16 cellular contexts compared by ENCODE assay signal in the genomic region with DNA sequence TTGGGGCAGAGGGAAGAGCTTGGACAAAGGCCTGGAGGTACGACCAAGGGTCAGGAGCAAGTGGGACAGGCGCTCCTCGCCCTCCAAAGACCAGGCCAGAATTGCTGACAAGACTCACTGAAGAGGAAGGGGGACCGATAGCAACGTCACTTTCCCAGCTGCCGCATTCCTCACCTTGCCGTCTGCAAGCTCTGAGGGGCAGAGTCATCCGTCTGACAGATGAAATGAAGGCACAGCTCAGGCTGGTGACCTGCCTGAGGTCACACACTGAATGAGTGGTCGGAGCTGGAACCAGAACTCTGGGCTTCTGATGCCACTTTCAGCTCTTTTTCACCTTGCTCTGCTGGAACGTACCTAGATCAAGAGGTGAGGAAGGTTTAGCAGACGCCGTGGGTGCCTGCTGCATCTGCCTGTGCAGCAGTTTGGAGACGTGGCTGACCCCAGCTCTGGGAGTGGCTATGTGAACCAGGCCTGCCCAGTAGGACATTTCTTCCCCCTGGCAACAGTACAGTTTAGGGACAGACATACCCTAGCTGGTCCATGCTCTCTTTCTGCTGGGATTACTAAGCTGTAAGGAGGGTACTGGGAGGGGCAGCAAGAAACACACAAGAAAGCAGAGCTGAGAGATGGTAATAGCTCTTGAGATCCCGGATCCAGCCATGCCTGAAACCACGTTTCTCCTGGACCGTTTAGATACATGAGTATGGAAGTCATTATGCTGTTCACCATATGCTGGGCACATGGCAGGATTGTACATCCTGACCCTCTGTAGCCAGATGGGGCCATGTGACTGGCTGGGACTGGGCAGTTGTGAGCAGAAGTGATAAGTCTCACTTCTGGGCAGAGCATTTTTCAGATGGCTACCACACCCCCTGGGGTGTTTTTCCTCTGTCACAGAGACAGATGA. TPM values are rescaled to one million over a fixed set of nuclear protein-coding genes. Genes with fewer than 3 reads are reported as not detected.
A peak's percentile ranks its signal among the peaks of the same experiment; 100 is the strongest.
DNase-seq lines count a peak whose midpoint lies in the region; ATAC-seq and TF ChIP-seq lines count a peak whose summit lies in the region.
"Had no signal": no experiment of that assay in that cellular context is flagged by ENCODE, and none has a peak within 500 bp of the region (broad histone marks: within the 10 kb centered on the region; RNA-seq: fewer than 3 reads in every experiment).

No MANE protein-coding gene starts in this region.

- no peaks in the 10 kb centered on the region for H4K20me1 ChIP-seq in osteoblast (ENCODE audit: insufficient read depth, low read length)

- no peaks in the 10 kb centered on the region for H3K79me2 ChIP-seq in osteoblast (ENCODE audit: insufficient read depth, low read length)

- no peak for ATAC-seq in activated naive CD8-positive, alpha-beta T cell treated with anti-CD3 and anti-CD28 coated beads, Interleukin-2, amount 10 ng/mL, durations not matched to agents 7 days and 5 days (ENCODE audit: low read depth)
- ATAC-seq in GM21367 (IDR thresholded peaks at IDR 0.05; ENCODE audit: unreplicated experiment), result no peak
- ATAC-seq: GM23338, mucosa of descending colon, PC-3 had no signal

- no peaks in the 10 kb centered on the region for H3K9me3 ChIP-seq in osteoblast (ENCODE audit: low read depth, low read length)
- H3K9me3 ChIP-seq: adrenal gland, mucosa of descending colon, transverse colon had no signal

- H3K27ac Mint-ChIP-seq in activated naive CD4-positive, alpha-beta T cell treated with anti-CD3 and anti-CD28 coated beads, Interleukin-2, amount 10 ng/mL, durations not matched to agents 7 days and 5 days, result peak overlapping the region; percentile 15
- peak overlapping the region; percentile 6 for H3K27ac Mint-ChIP-seq in activated naive CD8-positive, alpha-beta T cell treated with anti-CD3 and anti-CD28 coated beads, Interleukin-2, amount 10 ng/mL, durations not matched to agents 7 days and 5 days
- H3K27ac Mint-ChIP-seq: GM23338 had no signal

- CTCF ChIA-PET in activated naive CD4-positive, alpha-beta T cell treated with anti-CD3 and anti-CD28 coated beads, Interleukin-2, amount 10 ng/mL, durations not matched to agents 7 days and 5 days (lab: Charles Lee), result interaction anchor here (1.1 kb wide), 1 partner anchor 274 kb away, joined by 3 read pairs; no protein-coding TSS in a partner anchor

- no peak for DNase-seq in activated naive CD4-positive, alpha-beta T cell treated with anti-CD3 and anti-CD28 coated beads, Interleukin-2, amount 10 ng/mL, durations not matched to agents 7 days and 5 days
- DNase-seq in activated naive CD4-positive, alpha-beta T cell treated with Interleukin-2 at 50 U/mL for 16 hours, result no peak
- DNase-seq in H7 (peak; percentile 43), osteoblast (ENCODE audit: insufficient read length, low spot score, missing footprints) (peak; percentile 83), superior temporal gyrus (ENCODE audit: extremely low spot score) (no peak), activated gamma-delta T cell treated with Interleukin-2 at 50 U/mL for 16 hours (no peak)
- no peak for DNase-seq in activated naive CD8-positive, alpha-beta T cell treated with anti-CD3 and anti-CD28 coated beads, Interleukin-2, amount 10 ng/mL, durations not matched to agents 7 days and 5 days
- DNase-seq: activated CD4-positive, alpha-beta T cell treated with anti-CD3 and anti-CD28 coated beads for 48 hours; adrenal gland; PC-3; transverse colon had no signal

- no peak overlapping the region for H2AFZ ChIP-seq in osteoblast (ENCODE audit: low read length)
- H2AFZ ChIP-seq: GM23338 had no signal

- H3K27ac ChIP-seq in osteoblast (ENCODE audit: low read depth, low read length), result no peak overlapping the region
- H3K27ac ChIP-seq: adrenal gland, epithelial cell of prostate, transverse colon had no signal

- H3K4me1 Mint-ChIP-seq in activated naive CD4-positive, alpha-beta T cell treated with anti-CD3 and anti-CD28 coated beads, Interleukin-2, amount 10 ng/mL, durations not matched to agents 7 days and 5 days, result peaks cover 77% of the 10 kb centered on the region
- H3K4me1 Mint-ChIP-seq in activated naive CD8-positive, alpha-beta T cell treated with anti-CD3 and anti-CD28 coated beads, Interleukin-2, amount 10 ng/mL, durations not matched to agents 7 days and 5 days, result peaks cover 57% of the 10 kb centered on the region
- H3K4me1 Mint-ChIP-seq: GM23338 had no signal

- no peak for TF ChIP-seq CTCF in osteoblast (IDR thresholded peaks at IDR 0.05; ENCODE audit: extremely low read depth, low read depth, low read length)

- H3K27me3 ChIP-seq in H7 (ENCODE audit: control insufficient read depth, insufficient read depth, low read length) (no peaks in the 10 kb centered on the region), osteoblast (ENCODE audit: insufficient read depth, low read length) (peaks cover 4% of the 10 kb centered on the region)

- H3K4me3 Mint-ChIP-seq in activated naive CD4-positive, alpha-beta T cell treated with anti-CD3 and anti-CD28 coated beads, Interleukin-2, amount 10 ng/mL, durations not matched to agents 7 days and 5 days, result no peak overlapping the region
- no peak overlapping the region for H3K4me3 Mint-ChIP-seq in activated naive CD8-positive, alpha-beta T cell treated with anti-CD3 and anti-CD28 coated beads, Interleukin-2, amount 10 ng/mL, durations not matched to agents 7 days and 5 days
- H3K4me3 Mint-ChIP-seq: GM23338 had no signal

- H3K4me1 ChIP-seq in osteoblast (ENCODE audit: insufficient read depth, low read length), result no peaks in the 10 kb centered on the region
- H3K4me1 ChIP-seq: transverse colon had no signal

- no peak overlapping the region for H3K4me2 ChIP-seq in osteoblast (ENCODE audit: insufficient read depth, low read length)
- H3K4me2 ChIP-seq: GM23338 had no signal

- POLR2A ChIA-PET in activated naive CD8-positive, alpha-beta T cell treated with anti-CD3 and anti-CD28 coated beads, Interleukin-2, amount 10 ng/mL, durations not matched to agents 7 days and 5 days (lab: Charles Lee), result interaction anchor here (0.9 to 1.3 kb wide), 4 partner anchors 10 to 48 kb away, joined by 3 to 4 read pairs (median 3); no protein-coding TSS in a partner anchor

- H3K4me3 ChIP-seq in H7 (ENCODE audit: insufficient read depth, low read depth, low read length), result no peak overlapping the region
- H3K4me3 ChIP-seq in osteoblast (ENCODE audit: insufficient read depth, low read length), result no peak overlapping the region
- H3K4me3 ChIP-seq: adrenal gland, GM23338, mucosa of descending colon, transverse colon had no signal

- peaks cover 48% of the 10 kb centered on the region for H3K36me3 Mint-ChIP-seq in activated naive CD4-positive, alpha-beta T cell treated with anti-CD3 and anti-CD28 coated beads, Interleukin-2, amount 10 ng/mL, durations not matched to agents 7 days and 5 days
- H3K36me3 Mint-ChIP-seq in activated naive CD8-positive, alpha-beta T cell treated with anti-CD3 and anti-CD28 coated beads, Interleukin-2, amount 10 ng/mL, durations not matched to agents 7 days and 5 days, result peaks cover 25% of the 10 kb centered on the region

- peaks cover 11% of the 10 kb centered on the region for H3K9me3 Mint-ChIP-seq in activated naive CD4-positive, alpha-beta T cell treated with anti-CD3 and anti-CD28 coated beads, Interleukin-2, amount 10 ng/mL, durations not matched to agents 7 days and 5 days
- H3K9me3 Mint-ChIP-seq in activated naive CD8-positive, alpha-beta T cell treated with anti-CD3 and anti-CD28 coated beads, Interleukin-2, amount 10 ng/mL, durations not matched to agents 7 days and 5 days, result peaks cover 2% of the 10 kb centered on the region

- H3K27me3 Mint-ChIP-seq in activated naive CD4-positive, alpha-beta T cell treated with anti-CD3 and anti-CD28 coated beads, Interleukin-2, amount 10 ng/mL, durations not matched to agents 7 days and 5 days, result no peaks in the 10 kb centered on the region
- H3K27me3 Mint-ChIP-seq in activated naive CD8-positive, alpha-beta T cell treated with anti-CD3 and anti-CD28 coated beads, Interleukin-2, amount 10 ng/mL, durations not matched to agents 7 days and 5 days, result no peaks in the 10 kb centered on the region

- no peaks in the 10 kb centered on the region for H3K36me3 ChIP-seq in H7 (replicated peaks; ENCODE audit: control insufficient read depth, insufficient read depth, low read length)
- no peaks in the 10 kb centered on the region for H3K36me3 ChIP-seq in osteoblast (ENCODE audit: insufficient read depth, low read length)
- H3K36me3 ChIP-seq: adrenal gland, transverse colon had no signal

RNA-seq across cellular contexts. Expression of gene IL21R, which starts 50.8 kb away (rescaled TPM):
- total RNA-seq in H7 (2014; rRNA removed; shearing (Covaris generic)), result 0.07 and 0.73 TPM in 2 replicates
- total RNA-seq in activated naive CD8-positive, alpha-beta T cell treated with anti-CD3 and anti-CD28 coated beads, Interleukin-2, amount 10 ng/mL, durations not matched to agents 7 days and 5 days, result 10 to 100 TPM; 27.2 to 27.5 TPM
- 10.1 and 13.8 TPM in 2 replicates for total RNA-seq in osteoblast
- total RNA-seq: Daoy had no signal

Comparison
In these comparisons a context has a peak if more than half of its experiments do, and no peak if none do; other contexts are left out.
1. DNase-seq: peak in H7 (single experiment) and osteoblast (single experiment); none in activated naive CD4-positive, alpha-beta T cell treated with anti-CD3 and anti-CD28 coated beads, Interleukin-2, amount 10 ng/mL, durations not matched to agents 7 days and 5 days (single experiment), activated naive CD4-positive, alpha-beta T cell treated with Interleukin-2 at 50 U/mL for 16 hours (single experiment), activated naive CD8-positive, alpha-beta T cell treated with anti-CD3 and anti-CD28 coated beads, Interleukin-2, amount 10 ng/mL, durations not matched to agents 7 days and 5 days (single experiment), superior temporal gyrus (single experiment) and activated gamma-delta T cell treated with Interleukin-2 at 50 U/mL for 16 hours (single experiment).